Comparison of ENCODE assay signal across 16 cellular contexts in the genomic region with DNA sequence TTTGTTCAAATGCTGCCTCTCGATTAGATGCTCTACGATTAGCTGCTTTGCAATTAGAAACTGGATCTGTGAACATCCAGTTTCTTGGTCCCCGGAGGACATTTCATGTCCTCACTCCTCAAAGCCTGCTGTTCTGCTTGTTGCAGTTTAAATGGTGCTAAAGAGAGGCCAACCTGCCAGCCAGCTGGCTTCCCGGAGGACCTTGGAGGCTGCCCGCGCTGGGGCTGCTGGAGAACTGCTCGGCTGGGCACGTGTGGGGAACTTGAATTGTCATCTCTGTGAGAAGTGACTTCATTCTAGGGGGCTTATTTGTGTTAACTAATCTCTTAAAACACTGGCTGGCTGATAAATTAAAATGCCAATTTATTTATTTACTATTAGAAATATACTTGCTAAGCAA.
DNase-seq lines count a peak whose midpoint lies in the region; ATAC-seq and TF ChIP-seq lines count a peak whose summit lies in the region.
"Had no signal": no experiment of that assay in that cellular context is flagged by ENCODE, and none has a peak within 500 bp of the region (broad histone marks: within the 10 kb centered on the region; RNA-seq: fewer than 3 reads in every experiment).

No MANE protein-coding gene starts in this region.

- no peak overlapping the region for H3K27ac Mint-ChIP-seq in CD4-positive, alpha-beta memory T cell
- H3K27ac Mint-ChIP-seq: IgD-negative memory B cell had no signal

- H3K36me3 ChIP-seq in osteoblast (ENCODE audit: insufficient read depth, low read length), result no peaks in the 10 kb centered on the region
- H3K36me3 ChIP-seq in CD4-positive, alpha-beta memory T cell (ENCODE audit: insufficient read depth, low read length), result no peaks in the 10 kb centered on the region

- H3K4me1 Mint-ChIP-seq in CD4-positive, alpha-beta memory T cell, result peaks cover 0 to 4% (median 0%) of the 10 kb centered on the region in 4 donors

- peak overlapping the region; percentile 32 for H3K4me2 ChIP-seq in osteoblast (ENCODE audit: insufficient read depth, low read length)

- no peak for TF ChIP-seq POLR2A in GM18505 (IDR thresholded peaks at IDR 0.05; ENCODE audit: borderline replicate concordance, extremely low read depth, insufficient read depth, insufficient read length)

- H3K4me1 ChIP-seq in osteoblast (ENCODE audit: insufficient read depth, low read length), result peaks cover 5% of the 10 kb centered on the region
- no peaks in the 10 kb centered on the region for H3K4me1 ChIP-seq in CD4-positive, alpha-beta memory T cell (ENCODE audit: insufficient read depth, low read length)

- H3K4me3 ChIP-seq in osteoblast (ENCODE audit: insufficient read depth, low read length), result no peak overlapping the region
- H3K4me3 ChIP-seq in CD4-positive, alpha-beta memory T cell (ENCODE audit: low read length in 2 of 2), result no peak overlapping the region

- H3K27me3 ChIP-seq in osteoblast (ENCODE audit: insufficient read depth, low read length), result no peaks in the 10 kb centered on the region
- H3K27me3 ChIP-seq in CD4-positive, alpha-beta memory T cell (ENCODE audit: insufficient read depth, low read length), result peaks cover 7% of the 10 kb centered on the region

- no peaks in the 10 kb centered on the region for H3K79me2 ChIP-seq in osteoblast (ENCODE audit: insufficient read depth, low read length)

- peak overlapping the region; percentile 74 for H2AFZ ChIP-seq in osteoblast (ENCODE audit: low read length)

- DNase-seq in G401 (ENCODE audit: low spot score) (peak; percentile 8), NCI-H1436 (lab: John Stamatoyannopoulos, UW) (peak; percentile 70), NCI-H69 (lab: John Stamatoyannopoulos, UW) (peak; percentile 6), osteoblast (ENCODE audit: insufficient read length, low spot score, missing footprints) (no peak)
- DNase-seq in CD4-positive, alpha-beta memory T cell, result no peak
- DNase-seq: Caco-2, GOT3, NCI-H2029 treated with DMSO at 0.1 percent for 48 hours, NCI-H446 treated with DMSO at 0.1 percent for 48 hours, NCI-H748 treated with DMSO at 0.1 percent for 48 hours, PC-3, T-helper 2 cell had no signal

- CTCF ChIA-PET in CD4-positive, alpha-beta memory T cell (lab: Charles Lee; ENCODE audit: partially characterized antibody), result interaction anchor here (1.2 to 3.4 kb wide), 2 partner anchors 16 to 602 kb away, joined by 3 to 18 read pairs; no protein-coding TSS in a partner anchor

- intact Hi-C loops in CD4-positive, alpha-beta memory T cell (cut with micrococcal nuclease), result no loop called here

- in situ Hi-C loops in G401 (cut with HindIII; ENCODE audit: low sequenced_read_pairs), result no loop called here

- H3K9me3 Mint-ChIP-seq in CD4-positive, alpha-beta memory T cell, result no peaks in the 10 kb centered on the region
- H3K9me3 Mint-ChIP-seq: IgD-negative memory B cell had no signal

- no peak for TF ChIP-seq CTCF in osteoblast (IDR thresholded peaks at IDR 0.05; ENCODE audit: extremely low read depth, low read depth, low read length)

- no peaks in the 10 kb centered on the region for H3K36me3 Mint-ChIP-seq in CD4-positive, alpha-beta memory T cell
- H3K36me3 Mint-ChIP-seq: IgD-negative memory B cell had no signal

- no peak overlapping the region for H3K27ac ChIP-seq in osteoblast (ENCODE audit: low read depth, low read length)
- no peak overlapping the region for H3K27ac ChIP-seq in CD4-positive, alpha-beta memory T cell (ENCODE audit: low read depth, low read length)
- H3K27ac ChIP-seq: RWPE1 had no signal

- H3K9me3 ChIP-seq in osteoblast (ENCODE audit: low read depth, low read length), result no peaks in the 10 kb centered on the region
- H3K9me3 ChIP-seq in CD4-positive, alpha-beta memory T cell (ENCODE audit: control insufficient read depth in 1 of 2, low read length in 2 of 2), result no peaks in the 10 kb centered on the region
- H3K9me3 ChIP-seq: Caco-2 had no signal

- peaks cover 13 to 22% of the 10 kb centered on the region in 2 donors for H3K27me3 Mint-ChIP-seq in CD4-positive, alpha-beta memory T cell

- POLR2A ChIA-PET in CD4-positive, alpha-beta memory T cell (lab: Charles Lee; ENCODE audit: partially characterized antibody), result no interaction called here

- H4K20me1 ChIP-seq in osteoblast (ENCODE audit: insufficient read depth, low read length), result no peaks in the 10 kb centered on the region

- H3K4me3 Mint-ChIP-seq in CD4-positive, alpha-beta memory T cell, result no peak overlapping the region
- H3K4me3 Mint-ChIP-seq: IgD-negative memory B cell had no signal

- no peak for ATAC-seq in GM18505 (IDR thresholded peaks at IDR 0.05; ENCODE audit: unreplicated experiment)
- no peak for ATAC-seq in HG03378 (IDR thresholded peaks at IDR 0.05; ENCODE audit: unreplicated experiment)
- ATAC-seq: PC-3 had no signal

Comparison
In these comparisons a context has a peak if more than half of its experiments do, and no peak if none do; other contexts are left out.
1. DNase-seq: peak in G401 (single experiment), NCI-H1436 (single experiment) and NCI-H69 (single experiment); none in osteoblast (single experiment) and CD4-positive, alpha-beta memory T cell (0 of 5).